In the genomic region with DNA sequence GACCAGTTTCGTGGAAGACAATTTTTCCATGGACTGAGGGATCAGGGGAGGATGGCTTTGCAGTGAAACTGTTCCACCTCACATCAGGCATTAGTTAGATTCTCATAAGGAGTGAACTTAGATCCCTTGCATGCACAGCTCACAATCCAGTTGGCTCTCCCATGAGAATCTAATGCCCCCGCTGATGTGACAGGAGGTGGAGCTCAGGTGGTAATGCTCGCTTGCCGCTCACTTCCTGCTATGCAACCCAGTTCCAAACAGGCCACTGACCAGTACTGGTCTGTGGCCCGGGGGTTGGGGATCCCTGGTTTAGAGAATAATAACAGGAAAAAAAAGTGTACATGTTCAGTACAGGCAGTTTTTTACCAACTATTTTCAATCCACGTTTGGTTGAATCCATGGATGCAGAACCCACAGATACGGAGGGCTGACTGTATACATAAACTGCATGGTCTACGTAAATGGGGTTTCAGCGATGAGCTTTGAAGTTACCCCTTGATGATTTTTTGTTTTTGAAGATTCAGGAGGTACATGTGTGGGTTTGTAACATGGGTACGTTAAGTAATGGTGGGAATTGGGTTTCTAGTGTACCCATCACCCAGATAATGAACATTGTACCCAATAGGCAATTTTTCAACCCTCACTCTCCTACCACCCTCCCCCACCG, we compare ENCODE assay signal across 1 cellular context.
TF ChIP-seq lines count a peak whose summit lies in the region.

No MANE protein-coding gene starts in this region.

TF ChIP-seq in WTC11, 78 proteins besides CTCF, POLR2A, EP300 and RAD21 (continued from another document):
- TF ChIP-seq, protein P1, sequence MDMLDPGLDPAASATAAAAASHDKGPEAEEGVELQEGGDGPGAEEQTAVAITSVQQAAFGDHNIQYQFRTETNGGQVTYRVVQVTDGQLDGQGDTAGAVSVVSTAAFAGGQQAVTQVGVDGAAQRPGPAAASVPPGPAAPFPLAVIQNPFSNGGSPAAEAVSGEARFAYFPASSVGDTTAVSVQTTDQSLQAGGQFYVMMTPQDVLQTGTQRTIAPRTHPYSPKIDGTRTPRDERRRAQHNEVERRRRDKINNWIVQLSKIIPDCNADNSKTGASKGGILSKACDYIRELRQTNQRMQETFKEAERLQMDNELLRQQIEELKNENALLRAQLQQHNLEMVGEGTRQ (CRISPR knock-in tag; IDR thresholded peaks at IDR 0.05), result no peak
- no peak for TF ChIP-seq SOX15 (CRISPR knock-in tag; IDR thresholded peaks at IDR 0.05)
- TF ChIP-seq IRF2 (CRISPR knock-in tag; IDR thresholded peaks at IDR 0.05; ENCODE audit: borderline replicate concordance, low read depth), result no peak
- TF ChIP-seq GRHL2 (CRISPR knock-in tag; IDR thresholded peaks at IDR 0.05; ENCODE audit: insufficient replicate concordance, severe bottlenecking), result no peak
- TF ChIP-seq, protein P2, sequence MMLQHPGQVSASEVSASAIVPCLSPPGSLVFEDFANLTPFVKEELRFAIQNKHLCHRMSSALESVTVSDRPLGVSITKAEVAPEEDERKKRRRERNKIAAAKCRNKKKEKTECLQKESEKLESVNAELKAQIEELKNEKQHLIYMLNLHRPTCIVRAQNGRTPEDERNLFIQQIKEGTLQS (CRISPR knock-in tag; conservative IDR thresholded peaks at IDR 0.05), result no peak
- TF ChIP-seq ZSCAN18 (CRISPR knock-in tag; IDR thresholded peaks at IDR 0.05), result no peak
- TF ChIP-seq IRF1 (CRISPR knock-in tag; IDR thresholded peaks at IDR 0.05), result no peak
